Comparison of ENCODE assay signal across 16 cellular contexts in the genomic region with DNA sequence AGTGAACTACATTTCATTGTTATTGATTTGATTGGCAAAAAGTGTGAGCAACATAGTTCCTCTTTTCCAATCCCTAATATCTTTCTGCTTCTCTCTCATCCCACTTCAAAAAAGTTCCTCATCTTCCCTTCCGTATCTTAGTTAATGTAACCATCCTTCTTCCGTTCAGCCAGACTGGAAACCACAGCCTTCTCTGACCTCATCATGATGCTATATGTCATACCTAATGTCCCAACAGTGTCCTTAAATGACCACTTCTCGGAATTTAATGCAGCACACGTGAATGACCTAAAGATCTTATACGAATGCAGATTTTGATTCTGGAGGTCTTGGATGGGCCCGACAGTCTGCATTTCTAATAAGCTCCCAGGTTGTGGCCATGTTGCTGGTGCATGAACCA.
DNase-seq lines count a peak whose midpoint lies in the region; ATAC-seq and TF ChIP-seq lines count a peak whose summit lies in the region.
"Had no signal": no experiment of that assay in that cellular context is flagged by ENCODE, and none has a peak within 500 bp of the region (broad histone marks: within the 10 kb centered on the region; RNA-seq: fewer than 3 reads in every experiment).

No MANE protein-coding gene starts in this region.

- intact Hi-C loops in activated B cell treated with CpG ODN at 0.5 μM for 24 hours (cut with micrococcal nuclease), result loop anchor here (10.0 kb wide), 1 partner anchor 521 kb away; no protein-coding TSS in a partner anchor

- no peaks in the 10 kb centered on the region for H3K9me3 Mint-ChIP-seq in activated B cell treated with CpG ODN at 0.5 μM for 24 hours

- CTCF ChIA-PET in activated B cell treated with CpG ODN at 0.5 μM for 24 hours (lab: Charles Lee), result no interaction called here

- POLR2A ChIA-PET in activated B cell treated with CpG ODN at 0.5 μM for 24 hours (lab: Charles Lee), result no interaction called here

- no peak for ATAC-seq in activated B cell treated with CpG ODN at 0.5 μM for 24 hours (ENCODE audit: low read depth)
- no peak for ATAC-seq in GM18858 (IDR thresholded peaks at IDR 0.05; ENCODE audit: unreplicated experiment)
- no peak for ATAC-seq in HG03175 (IDR thresholded peaks at IDR 0.05; ENCODE audit: unreplicated experiment)

- H3K4me3 Mint-ChIP-seq in activated B cell treated with CpG ODN at 0.5 μM for 24 hours, result no peak overlapping the region

- H3K4me3 ChIP-seq in HL-60 (replicated peaks; ENCODE audit: insufficient read depth, low read length), result no peak overlapping the region
- H3K4me3 ChIP-seq: HAP-1 had no signal

- peaks cover 50% of the 10 kb centered on the region for H3K4me1 Mint-ChIP-seq in activated B cell treated with CpG ODN at 0.5 μM for 24 hours

- H3K27me3 Mint-ChIP-seq in activated B cell treated with CpG ODN at 0.5 μM for 24 hours, result no peaks in the 10 kb centered on the region

- TF ChIP-seq CTCF in HL-60 (IDR thresholded peaks at IDR 0.05; ENCODE audit: insufficient read depth, low read length), result no peak
- TF ChIP-seq CTCF in activated B cell treated with CpG ODN at 0.5 μM for 24 hours (IDR thresholded peaks at IDR 0.05), result no peak

- H3K36me3 Mint-ChIP-seq in activated B cell treated with CpG ODN at 0.5 μM for 24 hours (ENCODE audit: low read depth), result no peaks in the 10 kb centered on the region

- H3K27ac Mint-ChIP-seq in activated B cell treated with CpG ODN at 0.5 μM for 24 hours, result peak overlapping the region; percentile 36

- H3K27me3 ChIP-seq in HL-60 (ENCODE audit: insufficient read depth, poor library complexity, severe bottlenecking), result no peaks in the 10 kb centered on the region

- H3K27ac ChIP-seq in HL-60 (replicated peaks), result peak overlapping the region; percentile 37
- H3K27ac ChIP-seq: 22Rv1 had no signal

- DNase-seq in NCI-H1694 treated with DMSO at 0.1 percent for 48 hours (lab: John Stamatoyannopoulos, UW) (peak; percentile 14), NCI-H1694 (lab: John Stamatoyannopoulos, UW) (no peak), HL-60 (ENCODE audit: low read depth in 1 of 2, low spot score in 1 of 2) (peak; percentile 69 to 80), activated B cell treated with CpG ODN at 0.5 μM for 24 hours (no peak), mucosa of gallbladder (ENCODE audit: low spot score) (peak; percentile 17), kidney tubule cell (ENCODE audit: low spot score) (no peak)
- DNase-seq: activated CD4-positive, CD25-positive, alpha-beta regulatory T cell; activated gamma-delta T cell; central memory CD4-positive, alpha-beta T cell; erythroblast; NCI-H1417; SHP77 had no signal

Comparison
In these comparisons a context has a peak if more than half of its experiments do, and no peak if none do; other contexts are left out.
1. DNase-seq: peak in NCI-H1694 treated with DMSO at 0.1 percent for 48 hours (single experiment), HL-60 (2 of 2) and mucosa of gallbladder (single experiment); none in NCI-H1694 (single experiment), activated B cell treated with CpG ODN at 0.5 μM for 24 hours (single experiment) and kidney tubule cell (single experiment).